In genomic region chr1:154446292-154446691, GRCh38 we compare ENCODE assay signal across 12 cellular contexts. TPM values are rescaled to one million over a fixed set of nuclear protein-coding genes. Genes with fewer than 3 reads are reported as not detected.
DNase-seq lines count a peak whose midpoint lies in the region; ATAC-seq and TF ChIP-seq lines count a peak whose summit lies in the region.
"Had no signal": no experiment of that assay in that cellular context is flagged by ENCODE, and none has a peak within 500 bp of the region (broad histone marks: within the 10 kb centered on the region; RNA-seq: fewer than 3 reads in every experiment).

No MANE protein-coding gene starts in this region.

- no peak overlapping the region for H3K27ac ChIP-seq in KMS-11
- peak overlapping the region; percentile 41 for H3K27ac ChIP-seq in osteoblast (ENCODE audit: low read depth, low read length)

- H3K4me1 ChIP-seq in KMS-11 (ENCODE audit: low read depth, poor library complexity, severe bottlenecking) = peaks cover 30% of the 10 kb centered on the region
- H3K4me1 ChIP-seq in osteoblast (ENCODE audit: insufficient read depth, low read length) = peaks cover 36% of the 10 kb centered on the region

- no peak overlapping the region for H2AFZ ChIP-seq in KMS-11 (ENCODE audit: low read depth)
- H2AFZ ChIP-seq in osteoblast (ENCODE audit: low read length) = no peak overlapping the region

- TF ChIP-seq CTCF in KMS-11 (conservative IDR thresholded peaks at IDR 0.05; ENCODE audit: low read depth, low read length) = no peak
- no peak for TF ChIP-seq CTCF in osteoblast (IDR thresholded peaks at IDR 0.05; ENCODE audit: extremely low read depth, low read depth, low read length)
- no peak for TF ChIP-seq CTCF in CD14-positive monocyte (IDR thresholded peaks at IDR 0.05)

- H3K4me3 ChIP-seq in KMS-11 (IDR thresholded peaks at IDR 0.05; ENCODE audit: insufficient read depth, low read depth, low read length) (peak overlapping the region; percentile 52), osteoblast (ENCODE audit: insufficient read depth, low read length) (no peak overlapping the region)

- intact Hi-C loops in CD14-positive monocyte (cut with micrococcal nuclease) = no loop called here

- H3K9ac ChIP-seq in KMS-11 = no peak overlapping the region

- H3K36me3 ChIP-seq in KMS-11 (ENCODE audit: insufficient read depth) (no peaks in the 10 kb centered on the region), osteoblast (ENCODE audit: insufficient read depth, low read length) (no peaks in the 10 kb centered on the region)

- H3K4me2 ChIP-seq in KMS-11 = no peak overlapping the region
- peak overlapping the region; percentile 22 for H3K4me2 ChIP-seq in osteoblast (ENCODE audit: insufficient read depth, low read length)

- DNase-seq in AG08395 (ENCODE audit: low spot score) = peak; percentile 96
- peak; percentile 88 for DNase-seq in fibroblast of gingiva (ENCODE audit: low read depth)
- peak; percentile 95 for DNase-seq in osteoblast (ENCODE audit: insufficient read length, low spot score, missing footprints)
- DNase-seq in CD14-positive monocyte (ENCODE audit: low spot score) = no peak
- DNase-seq in NCI-H2171 treated with DMSO at 0.1 percent for 48 hours (lab: John Stamatoyannopoulos, UW) = no peak
- DNase-seq: activated T-cell treated with anti-CD3 and anti-CD28 coated beads, Interleukin-2, amount 50 U/mL, for 1 hour; hippocampal formation had no signal

- H3K27me3 ChIP-seq in KMS-11 (ENCODE audit: insufficient read depth, low read depth) (peaks cover 87% of the 10 kb centered on the region), osteoblast (ENCODE audit: insufficient read depth, low read length) (no peaks in the 10 kb centered on the region)

- H3K36me3 Mint-ChIP-seq in CD14-positive monocyte = peaks cover 80 to 92% of the 10 kb centered on the region in 2 donors

- peaks cover 10% of the 10 kb centered on the region for H3K4me1 Mint-ChIP-seq in CD14-positive monocyte

- H3K79me2 ChIP-seq in KMS-11 (ENCODE audit: insufficient read depth, low read depth) (no peaks in the 10 kb centered on the region), osteoblast (ENCODE audit: insufficient read depth, low read length) (no peaks in the 10 kb centered on the region)

- H3K27me3 Mint-ChIP-seq in CD14-positive monocyte (ENCODE audit: low read depth in 3 of 3) = peaks cover 0 to 2% (median 2%) of the 10 kb centered on the region in 3 donors

- H3K27ac Mint-ChIP-seq in CD14-positive monocyte = peak overlapping the region in 2 of 7 donors; percentile 4 to 88
- H3K27ac Mint-ChIP-seq: T-helper 2 cell treated with Interferon-gamma antibody and Interleukin-4, amounts not matched to agents 5 μg/mL and 100 μg/mL, for 36 hours had no signal

- no peaks in the 10 kb centered on the region for H4K20me1 ChIP-seq in KMS-11 (ENCODE audit: insufficient read depth)
- no peaks in the 10 kb centered on the region for H4K20me1 ChIP-seq in osteoblast (ENCODE audit: insufficient read depth, low read length)

- no peaks in the 10 kb centered on the region for H3K9me3 ChIP-seq in osteoblast (ENCODE audit: low read depth, low read length)

- H3K9me3 Mint-ChIP-seq in CD14-positive monocyte = peaks cover 0 to 2% (median 0%) of the 10 kb centered on the region in 7 donors
- H3K9me3 Mint-ChIP-seq: T-helper 2 cell treated with Interferon-gamma antibody and Interleukin-4, amounts not matched to agents 5 μg/mL and 100 μg/mL, for 36 hours had no signal

- ATAC-seq in HG03045 (IDR thresholded peaks at IDR 0.05; ENCODE audit: unreplicated experiment) (no peak), GM21381 (IDR thresholded peaks at IDR 0.05; ENCODE audit: unreplicated experiment) (no peak)

- H3K4me3 Mint-ChIP-seq in CD14-positive monocyte = no peak overlapping the region
- H3K4me3 Mint-ChIP-seq: T-helper 2 cell treated with Interferon-gamma antibody and Interleukin-4, amounts not matched to agents 5 μg/mL and 100 μg/mL, for 36 hours had no signal

RNA-seq across cellular contexts. Expression of gene IL6R, which starts 41.1 kb away (rescaled TPM):
- 5.3 and 8.0 TPM in 2 replicates for total RNA-seq in osteoblast
- 10 to 100 TPM; 56.4 to 81.7 TPM for polyA plus RNA-seq in CD14-positive monocyte
- polyA plus RNA-seq: neural cell had no signal

RNA-seq across cellular contexts. Expression of gene TDRD10, which starts 55.7 kb away (rescaled TPM):
- not detected in 2 replicates for total RNA-seq in osteoblast
- polyA plus RNA-seq in CD14-positive monocyte = not detected
- polyA plus RNA-seq: neural cell had no signal

RNA-seq across cellular contexts. Expression of gene SHE, which starts 55.9 kb away (rescaled TPM):
- not detected in 2 replicates for total RNA-seq in osteoblast
- polyA plus RNA-seq in CD14-positive monocyte = not detected

Comparison
In these comparisons a context has a peak if more than half of its experiments do, and no peak if none do; other contexts are left out.
1. DNase-seq: peak in AG08395 (single experiment), fibroblast of gingiva (single experiment) and osteoblast (single experiment); none in CD14-positive monocyte (single experiment) and NCI-H2171 treated with DMSO at 0.1 percent for 48 hours (single experiment).